In genomic region chr6:149545258-149545753, GRCh38 we compare ENCODE assay signal across 8 cellular contexts. TPM values are rescaled to one million over a fixed set of nuclear protein-coding genes. Genes with fewer than 3 reads are reported as not detected.
DNase-seq lines count a peak whose midpoint lies in the region; ATAC-seq and TF ChIP-seq lines count a peak whose summit lies in the region.

No MANE protein-coding gene starts in this region.

- peak overlapping the region; percentile 93 to 97 for H3K27ac ChIP-seq in thoracic aorta

- peaks cover 19% of the 10 kb centered on the region for H3K4me1 ChIP-seq in neuron (ENCODE audit: insufficient read depth, low read length)
- peaks cover 13 to 29% of the 10 kb centered on the region in 2 donors for H3K4me1 ChIP-seq in thoracic aorta (ENCODE audit: control insufficient read depth in 1 of 2, low read depth in 2 of 2)

- ATAC-seq in HG02973 (IDR thresholded peaks at IDR 0.05; ENCODE audit: unreplicated experiment) (peak; percentile 33), thoracic aorta (ENCODE audit: insufficient number of reproducible peaks, low FRiP score, low read depth) (peak; percentile 14), GM18858 (IDR thresholded peaks at IDR 0.05; ENCODE audit: unreplicated experiment) (no peak)

- H3K36me3 ChIP-seq in neuron (ENCODE audit: insufficient read depth, low read length) (peaks cover 8% of the 10 kb centered on the region), thoracic aorta (peaks cover under 1% of the 10 kb centered on the region)

- peak overlapping the region; percentile 83 to 99 for H3K4me3 ChIP-seq in foreskin fibroblast (ENCODE audit: low read depth in 1 of 2, low read length in 2 of 2)
- H3K4me3 ChIP-seq in neuron (ENCODE audit: low read length) = peak overlapping the region; percentile 63
- H3K4me3 ChIP-seq in thoracic aorta = peak overlapping the region; percentile 85

- DNase-seq in GM03348 (ENCODE audit: low spot score) (peak; percentile 66), RKO (ENCODE audit: low spot score) (peak; percentile 86), foreskin fibroblast (peak; percentile 54 to 80), thoracic aorta (ENCODE audit: low spot score) (no peak)
- DNase-seq in activated gamma-delta T cell treated with anti-CD3 and anti-CD28 coated beads, Interleukin-2, amount 50 U/mL, for 16 hours (ENCODE audit: low read depth) = peak; percentile 35

- peak overlapping the region; percentile 85 for H2AFZ ChIP-seq in neuron (ENCODE audit: low read depth, low read length)

- H3K27me3 ChIP-seq in neuron (ENCODE audit: insufficient read depth, low read length) (no peaks in the 10 kb centered on the region), thoracic aorta (replicated peaks; ENCODE audit: insufficient read depth) (no peaks in the 10 kb centered on the region)

- TF ChIP-seq CTCF in foreskin fibroblast (IDR thresholded peaks at IDR 0.05; ENCODE audit: low read depth, low read length) (no peak), thoracic aorta (IDR thresholded peaks at IDR 0.05) (no peak)

- H3K9me3 ChIP-seq in neuron (ENCODE audit: low read length) (no peaks in the 10 kb centered on the region), thoracic aorta (no peaks in the 10 kb centered on the region)

RNA-seq across cellular contexts. Expression of gene PPIL4, which starts 0.5 kb away (rescaled TPM):
- 10 to 100 TPM; 20.2 to 33.8 TPM for total RNA-seq in thoracic aorta

RNA-seq across cellular contexts. Expression of gene GINM1, which starts 20.9 kb away (rescaled TPM):
- total RNA-seq in thoracic aorta = 10 to 100 TPM; 52.5 to 81.6 TPM
